Comparison of ENCODE assay signal across 1 cellular context in genomic region chr14:73462078-73462715, GRCh38.
TF ChIP-seq lines count a peak whose summit lies in the region.

No MANE protein-coding gene starts in this region.

TF ChIP-seq in HepG2, 621 proteins besides CTCF, POLR2A, EP300 and RAD21 (continued from another document and continues in another):
- TF ChIP-seq ZNF18 (CRISPR knock-in tag; IDR thresholded peaks at IDR 0.05; ENCODE audit: insufficient replicate concordance) (no peak), ZNF841 (CRISPR knock-in tag; IDR thresholded peaks at IDR 0.05; ENCODE audit: borderline replicate concordance) (no peak), ADNP (CRISPR knock-in tag; IDR thresholded peaks at IDR 0.05) (no peak), AHDC1 (CRISPR knock-in tag; IDR thresholded peaks at IDR 0.05; ENCODE audit: borderline replicate concordance) (no peak; the same call in 1 of the 2 replicates), ZNF609 (CRISPR knock-in tag; IDR thresholded peaks at IDR 0.05; ENCODE audit: borderline replicate concordance) (no peak; the same call in 1 of the 2 replicates), SMARCC2 (IDR thresholded peaks at IDR 0.05) (no peak), ZNF550 (CRISPR knock-in tag; IDR thresholded peaks at IDR 0.05; ENCODE audit: borderline replicate concordance) (no peak), PATZ1 (CRISPR knock-in tag; IDR thresholded peaks at IDR 0.05) (peak; percentile 90), GZF1 (CRISPR knock-in tag; IDR thresholded peaks at IDR 0.05) (no peak; the same call in 1 of the 2 replicates), LBX2 (CRISPR knock-in tag; IDR thresholded peaks at IDR 0.05; ENCODE audit: borderline replicate concordance) (no peak; the same call in 1 of the 2 replicates), ZFX (CRISPR knock-in tag; IDR thresholded peaks at IDR 0.05; ENCODE audit: low read depth) (no peak), ZNF354B (CRISPR knock-in tag; IDR thresholded peaks at IDR 0.05) (no peak), MXD3 (CRISPR knock-in tag; IDR thresholded peaks at IDR 0.05) (no peak), ZBTB10 (CRISPR knock-in tag; IDR thresholded peaks at IDR 0.05; ENCODE audit: borderline replicate concordance) (peak; percentile 17; the same call in 1 of the 2 replicates), ZNF839 (CRISPR knock-in tag; IDR thresholded peaks at IDR 0.05; ENCODE audit: borderline replicate concordance) (no peak), ZFP36L1 (CRISPR knock-in tag; IDR thresholded peaks at IDR 0.05) (peak; percentile 58; the same call in 1 of the 2 replicates), AKNA (CRISPR knock-in tag; IDR thresholded peaks at IDR 0.05; ENCODE audit: borderline replicate concordance) (no peak), ZSCAN31 (CRISPR knock-in tag; IDR thresholded peaks at IDR 0.05; ENCODE audit: low read depth) (no peak), NR1H2 (CRISPR knock-in tag; IDR thresholded peaks at IDR 0.05; ENCODE audit: borderline replicate concordance, low read depth) (no peak), ZBTB20 (CRISPR knock-in tag; IDR thresholded peaks at IDR 0.05; ENCODE audit: borderline replicate concordance, low read depth) (peak; percentile 85; the same call in 1 of the 2 replicates), STAT5B (CRISPR knock-in tag; IDR thresholded peaks at IDR 0.05) (no peak), ZNF335 (CRISPR knock-in tag; IDR thresholded peaks at IDR 0.05) (no peak), TBX2 (CRISPR knock-in tag; IDR thresholded peaks at IDR 0.05; ENCODE audit: borderline replicate concordance) (peak; percentile 77), NFKB2 (CRISPR knock-in tag; IDR thresholded peaks at IDR 0.05; ENCODE audit: borderline replicate concordance) (peak; percentile 28; the same call in 1 of the 2 replicates), IKZF4 (CRISPR knock-in tag; IDR thresholded peaks at IDR 0.05; ENCODE audit: borderline replicate concordance, low read depth, not compliant biosample characterization) (no peak), ZNF75D (CRISPR knock-in tag; IDR thresholded peaks at IDR 0.05; ENCODE audit: borderline replicate concordance) (no peak), MED8 (CRISPR knock-in tag; IDR thresholded peaks at IDR 0.05; ENCODE audit: insufficient replicate concordance) (no peak)
